13 cellular contexts compared by ENCODE assay signal in the genomic region with DNA sequence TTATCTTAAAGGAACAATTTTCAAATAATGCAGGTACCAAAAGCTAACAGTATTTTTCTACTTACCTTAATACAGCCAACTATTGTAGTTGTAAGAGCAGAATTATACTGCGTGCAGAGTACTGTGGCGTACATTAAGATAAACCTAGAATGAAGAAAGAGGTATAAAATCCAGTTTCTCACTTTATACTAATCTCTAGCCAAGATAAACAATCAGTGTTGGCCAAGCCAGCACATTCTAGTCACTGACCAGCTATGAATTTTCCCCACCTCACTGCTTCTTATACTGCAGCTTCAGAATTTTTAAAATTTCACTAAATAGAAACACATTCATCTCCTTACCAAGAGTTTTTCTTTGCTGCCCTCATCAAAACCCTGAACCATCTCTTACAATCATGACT. TPM values are rescaled to one million over a fixed set of nuclear protein-coding genes. Genes with fewer than 3 reads are reported as not detected.
A peak's percentile ranks its signal among the peaks of the same experiment; 100 is the strongest.
DNase-seq lines count a peak whose midpoint lies in the region; ATAC-seq and TF ChIP-seq lines count a peak whose summit lies in the region.
"Had no signal": no experiment of that assay in that cellular context is flagged by ENCODE, and none has a peak within 500 bp of the region (broad histone marks: within the 10 kb centered on the region; RNA-seq: fewer than 3 reads in every experiment).

No MANE protein-coding gene starts in this region.

- H3K4me1 ChIP-seq in CD8-positive, alpha-beta T cell (ENCODE audit: insufficient read depth, low read length) = no peaks in the 10 kb centered on the region
- H3K4me1 ChIP-seq in osteoblast (ENCODE audit: insufficient read depth, low read length) = peaks cover 30% of the 10 kb centered on the region
- H3K4me1 ChIP-seq: BLaER1 treated with 17β-estradiol and CSF1 and Interleukin-3, amounts not matched to agents 10 nM and 100 nM had no signal

- CTCF ChIA-PET in CD8-positive, alpha-beta T cell (lab: Charles Lee) = interaction anchor here (0.6 to 1.2 kb wide), 2 partner anchors 19 to 129 kb away, joined by 3 to 6 read pairs; no protein-coding TSS in a partner anchor

- H3K27ac Mint-ChIP-seq in CD8-positive, alpha-beta T cell = peak overlapping the region; percentile 1

- peaks cover 84% of the 10 kb centered on the region for H3K36me3 Mint-ChIP-seq in CD8-positive, alpha-beta T cell

- POLR2A ChIA-PET in CD8-positive, alpha-beta T cell (lab: Charles Lee) = interaction anchor here (0.6 to 0.7 kb wide), 2 partner anchors 256 to 283 kb away, joined by 3 read pairs; no protein-coding TSS in a partner anchor

- no peaks in the 10 kb centered on the region for H3K9me3 Mint-ChIP-seq in CD8-positive, alpha-beta T cell
- H3K9me3 Mint-ChIP-seq: activated T-helper 1 cell treated with anti-CD3 and anti-CD28 coated beads, Interleukin-12 subunit alpha, Interleukin-12 subunit beta, Interleukin-2, Interleukin-4 antibody, amounts not matched to agents 30 ng/mL and 10 ng/mL and 1 ng/mL, durations not matched to agents 14 hours and 24 hours and 36 hours had no signal

- no peaks in the 10 kb centered on the region for H4K20me1 ChIP-seq in osteoblast (ENCODE audit: insufficient read depth, low read length)
- H4K20me1 ChIP-seq: BLaER1 treated with 17β-estradiol and CSF1 and Interleukin-3, amounts not matched to agents 10 nM and 100 nM had no signal

- no peaks in the 10 kb centered on the region for H3K27me3 Mint-ChIP-seq in CD8-positive, alpha-beta T cell (ENCODE audit: low read depth)

- no peak for TF ChIP-seq CTCF in CD8-positive, alpha-beta T cell (IDR thresholded peaks at IDR 0.05)
- TF ChIP-seq CTCF in VCaP (conservative IDR thresholded peaks at IDR 0.05) (no peak), foreskin fibroblast (IDR thresholded peaks at IDR 0.05; ENCODE audit: low read depth, low read length) (no peak), osteoblast (IDR thresholded peaks at IDR 0.05; ENCODE audit: extremely low read depth, low read depth, low read length) (no peak)

- peak overlapping the region; percentile 43 for H3K4me2 ChIP-seq in osteoblast (ENCODE audit: insufficient read depth, low read length)
- H3K4me2 ChIP-seq: BLaER1 treated with 17β-estradiol and CSF1 and Interleukin-3, amounts not matched to agents 10 nM and 100 nM had no signal

- no peak overlapping the region for H2AFZ ChIP-seq in osteoblast (ENCODE audit: low read length)

- H3K4me1 Mint-ChIP-seq in CD8-positive, alpha-beta T cell (ENCODE audit: low read depth) = peaks cover 3% of the 10 kb centered on the region

- H3K36me3 ChIP-seq in CD8-positive, alpha-beta T cell (ENCODE audit: insufficient read depth, low read length) = peaks cover 11% of the 10 kb centered on the region
- H3K36me3 ChIP-seq in osteoblast (ENCODE audit: insufficient read depth, low read length) = peaks cover 8% of the 10 kb centered on the region

- no peak overlapping the region for H3K4me3 Mint-ChIP-seq in CD8-positive, alpha-beta T cell
- H3K4me3 Mint-ChIP-seq: activated T-helper 1 cell treated with anti-CD3 and anti-CD28 coated beads, Interleukin-12 subunit alpha, Interleukin-12 subunit beta, Interleukin-2, Interleukin-4 antibody, amounts not matched to agents 30 ng/mL and 10 ng/mL and 1 ng/mL, durations not matched to agents 14 hours and 24 hours and 36 hours had no signal

- no peaks in the 10 kb centered on the region for H3K9me3 ChIP-seq in CD8-positive, alpha-beta T cell (ENCODE audit: low read length)
- no peaks in the 10 kb centered on the region for H3K9me3 ChIP-seq in osteoblast (ENCODE audit: low read depth, low read length)

- no peak overlapping the region for H3K27ac ChIP-seq in CD8-positive, alpha-beta T cell (ENCODE audit: low read depth, low read length)
- H3K27ac ChIP-seq in VCaP = peak overlapping the region; percentile 16; the same call in 1 of the 2 replicates
- peak overlapping the region; percentile 56 for H3K27ac ChIP-seq in osteoblast (ENCODE audit: low read depth, low read length)
- H3K27ac ChIP-seq: BLaER1 treated with 17β-estradiol and CSF1 and Interleukin-3, amounts not matched to agents 10 nM and 100 nM had no signal

- intact Hi-C loops in CD8-positive, alpha-beta T cell (cut with DNase I, micrococcal nuclease) = no loop called here

- DNase-seq in CD8-positive, alpha-beta T cell = no peak
- peak; percentile 28 to 64 for DNase-seq in foreskin fibroblast
- no peak for DNase-seq in osteoblast (ENCODE audit: insufficient read length, low spot score, missing footprints)
- no peak for DNase-seq in T-helper 9 cell
- no peak for DNase-seq in HUDEP-2 (lab: John Stamatoyannopoulos, UW; ENCODE audit: unreplicated experiment in 76 of 76)
- DNase-seq: activated CD4-positive, alpha-beta T cell treated with anti-CD3 and anti-CD28 coated beads for 4 hours; GF-D8; stimulated activated CD4-positive, alpha-beta T cell treated with anti-CD3 and anti-CD28 coated beads, Interleukin-1b, Interleukin-23, amount 100 ng/mL, for 48 hours had no signal

- no peak for ATAC-seq in CD8-positive, alpha-beta T cell
- ATAC-seq in HG03457 (IDR thresholded peaks at IDR 0.05; ENCODE audit: unreplicated experiment) (no peak), GM21825 (IDR thresholded peaks at IDR 0.05; ENCODE audit: unreplicated experiment) (no peak)

- no peak overlapping the region for H3K4me3 ChIP-seq in CD8-positive, alpha-beta T cell (ENCODE audit: low read depth, low read length)
- no peak overlapping the region for H3K4me3 ChIP-seq in foreskin fibroblast (ENCODE audit: low read depth in 1 of 2, low read length in 2 of 2)
- H3K4me3 ChIP-seq in osteoblast (ENCODE audit: insufficient read depth, low read length) = no peak overlapping the region
- H3K4me3 ChIP-seq: BLaER1 treated with 17β-estradiol and CSF1 and Interleukin-3, amounts not matched to agents 10 nM and 100 nM had no signal

- H3K27me3 ChIP-seq in CD8-positive, alpha-beta T cell (ENCODE audit: insufficient read depth, low read length) = no peaks in the 10 kb centered on the region
- H3K27me3 ChIP-seq in osteoblast (ENCODE audit: insufficient read depth, low read length) = no peaks in the 10 kb centered on the region
- H3K27me3 ChIP-seq: BLaER1 treated with 17β-estradiol and CSF1 and Interleukin-3, amounts not matched to agents 10 nM and 100 nM had no signal

- H3K79me2 ChIP-seq in osteoblast (ENCODE audit: insufficient read depth, low read length) = no peaks in the 10 kb centered on the region

RNA-seq across cellular contexts. Expression of a gene that starts 33.6 kb away (rescaled TPM):
- total RNA-seq in CD8-positive, alpha-beta T cell = 10 to 100 TPM; 18.4 to 18.5 TPM
- total RNA-seq in osteoblast = 13.0 and 13.8 TPM in 2 replicates

Comparison
In these comparisons a context has a peak if more than half of its experiments do, and no peak if none do; other contexts are left out.
1. DNase-seq: peak in foreskin fibroblast (2 of 2); none in CD8-positive, alpha-beta T cell (0 of 7), osteoblast (single experiment), T-helper 9 cell (single experiment) and HUDEP-2 (0 of 76).